11 cellular contexts compared by ENCODE assay signal in the genomic region with DNA sequence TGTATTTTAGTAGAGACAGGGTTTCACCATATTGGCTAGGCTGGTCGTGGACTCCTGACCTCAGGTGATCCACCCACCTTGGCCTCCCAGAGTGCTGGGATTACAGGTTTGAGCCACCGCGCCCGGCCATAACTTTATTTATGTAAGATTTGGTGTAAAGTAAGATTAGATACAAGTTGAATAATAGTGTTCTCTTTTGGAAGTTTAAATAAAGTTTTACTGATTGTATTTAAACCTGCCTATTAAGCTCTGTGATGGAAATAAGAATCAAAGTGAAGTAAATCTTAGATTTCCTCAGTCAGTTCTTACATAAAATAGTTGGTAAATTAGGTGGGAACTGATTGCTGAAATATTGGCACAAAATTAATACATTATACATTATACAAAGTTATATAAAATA.
"Had no signal": no experiment of that assay in that cellular context is flagged by ENCODE, and none has a peak within 500 bp of the region (broad histone marks: within the 10 kb centered on the region; RNA-seq: fewer than 3 reads in every experiment).

No MANE protein-coding gene starts in this region.

- H3K4me3 Mint-ChIP-seq: GM23338, H9, HFFc6 had no signal

- H3K4me3 ChIP-seq: GM23248, GM23338, HAP-1 had no signal

- H3K27ac ChIP-seq: GM23248 had no signal

- H2AFZ ChIP-seq: GM23248, GM23338 had no signal

- FAIRE-seq: H1, H54 had no signal

- H3K9ac ChIP-seq: GM23248 had no signal

- ATAC-seq: GM23338, HCT116 had no signal

- H3K9me3 ChIP-seq: HAP-1 had no signal

- DNase-seq: GM23248, GOT3, H7, H9, HCEC 1CT, HFFc6 had no signal

- H3K27ac Mint-ChIP-seq: GM23338, H9, HFFc6 had no signal

- H3K9me3 Mint-ChIP-seq: GM23338, H9, HFFc6 had no signal

- H3K4me2 ChIP-seq: GM23338 had no signal
